ENCODE assay signal across 24 cellular contexts in genomic region chr21:41289431-41289830, GRCh38. TPM values are rescaled to one million over a fixed set of nuclear protein-coding genes. Genes with fewer than 3 reads are reported as not detected.
DNase-seq lines count a peak whose midpoint lies in the region; ATAC-seq and TF ChIP-seq lines count a peak whose summit lies in the region.
"Had no signal": no experiment of that assay in that cellular context is flagged by ENCODE, and none has a peak within 500 bp of the region (broad histone marks: within the 10 kb centered on the region; RNA-seq: fewer than 3 reads in every experiment).

No MANE protein-coding gene starts in this region.

- no peak overlapping the region for H3K9ac ChIP-seq in neuronal stem cell (ENCODE audit: low read depth, low read length, poor library complexity)

- no peak overlapping the region for H3K4me3 ChIP-seq in neuronal stem cell (ENCODE audit: low read length in 2 of 2)
- H3K4me3 ChIP-seq: breast epithelium, gastrocnemius medialis, smooth muscle cell, stomach had no signal

- H3K27me3 ChIP-seq in foreskin keratinocyte, result peaks cover 21% of the 10 kb centered on the region
- H3K27me3 ChIP-seq in neuronal stem cell (ENCODE audit: control insufficient read depth in 3 of 3, insufficient read depth in 3 of 3, low read depth in 1 of 3, low read length in 3 of 3), result no peaks in the 10 kb centered on the region
- H3K27me3 ChIP-seq: breast epithelium had no signal

- no peak overlapping the region for H3K27ac ChIP-seq in foreskin keratinocyte
- H3K27ac ChIP-seq in neuronal stem cell (replicated peaks; ENCODE audit: low read length), result no peak overlapping the region
- H3K27ac ChIP-seq: breast epithelium, gastrocnemius medialis, stomach had no signal

- TF ChIP-seq CTCF in foreskin keratinocyte (conservative IDR thresholded peaks at IDR 0.05), result peak; percentile 16

- ATAC-seq in foreskin keratinocyte, result peak; percentile 28
- ATAC-seq in GM18505 (IDR thresholded peaks at IDR 0.05; ENCODE audit: unreplicated experiment), result no peak
- no peak for ATAC-seq in stimulated activated naive CD8-positive, alpha-beta T cell treated with anti-CD3 and anti-CD28 coated beads, Interleukin-15, amount 100 ng/mL, for 72 hours
- ATAC-seq: gastrocnemius medialis, left cardiac atrium had no signal

- no CpG with 5 or more reads among the region's 13 CpGs for WGBS in neuronal stem cell (ENCODE audit: extremely low coverage in 2 of 2, insufficient read length in 2 of 2, insufficient replicate concordance in 1 of 2), 2 donors

- peaks cover 10% of the 10 kb centered on the region for H3K27me3 Mint-ChIP-seq in stimulated activated naive CD8-positive, alpha-beta T cell treated with anti-CD3 and anti-CD28 coated beads, Interleukin-15, amount 100 ng/mL, for 72 hours

- no peak overlapping the region for H2AK5ac ChIP-seq in neuronal stem cell (ENCODE audit: low read depth, low read length)

- H3K79me1 ChIP-seq in neuronal stem cell (ENCODE audit: low read depth, low read length), result no peaks in the 10 kb centered on the region

- H3K18ac ChIP-seq in neuronal stem cell (ENCODE audit: low read length), result no peak overlapping the region

- H3K27ac Mint-ChIP-seq in stimulated activated naive CD8-positive, alpha-beta T cell treated with anti-CD3 and anti-CD28 coated beads, Interleukin-15, amount 100 ng/mL, for 72 hours, result no peak overlapping the region
- H3K27ac Mint-ChIP-seq: activated CD4-positive, alpha-beta T cell treated with anti-CD3 and anti-CD28 coated beads, Interleukin-2, amount 10 ng/mL, durations not matched to agents 7 days and 5 days; nephron had no signal

- no peak overlapping the region for H3K23ac ChIP-seq in neuronal stem cell (ENCODE audit: low read depth, low read length, poor library complexity)

- DNase-seq in EL (peak; percentile 14), NCI-H2227 treated with DMSO at 0.1 percent for 48 hours (lab: John Stamatoyannopoulos, UW) (peak; percentile 12), foreskin keratinocyte (no peak), neuronal stem cell (ENCODE audit: low spot score) (peak; percentile 12), SKM-1 treated with dmso at 0.1 percent for 144 hours (lab: John Stamatoyannopoulos, UW; ENCODE audit: unreplicated experiment) (no peak)
- no peak for DNase-seq in activated CD4-positive, alpha-beta T cell treated with anti-CD3 and anti-CD28 coated beads for 1 hour
- no peak for DNase-seq in stimulated activated naive CD8-positive, alpha-beta T cell treated with anti-CD3 and anti-CD28 coated beads, Interleukin-15, amount 100 ng/mL, for 72 hours
- DNase-seq: activated CD4-positive, alpha-beta T cell treated with anti-CD3 and anti-CD28 coated beads, Interleukin-2, amount 10 ng/mL, durations not matched to agents 7 days and 5 days; gastrocnemius medialis; GDM1; left cardiac atrium; midbrain; MM.1S; NCI-H1436 treated with DMSO at 0.1 percent for 48 hours; NCI-H774; OCI-M1; SHP77; stimulated activated CD4-positive, alpha-beta T cell treated with anti-CD3 and anti-CD28 coated beads, Interleukin-4, amount 100 ng/mL, for 1 hour; stomach had no signal

- no peak overlapping the region for H4K8ac ChIP-seq in neuronal stem cell (ENCODE audit: low read depth, low read length)

- no peak overlapping the region for H2BK5ac ChIP-seq in neuronal stem cell (ENCODE audit: low read length)

- H3K4me2 ChIP-seq in neuronal stem cell (ENCODE audit: insufficient read depth, low read length, poor library complexity, severe bottlenecking), result no peak overlapping the region
- H3K4me2 ChIP-seq: smooth muscle cell had no signal

- no peaks in the 10 kb centered on the region for H3K36me3 ChIP-seq in neuronal stem cell (replicated peaks in 1 of 2; ENCODE audit: control insufficient read depth in 2 of 2, insufficient read depth in 2 of 2, low read length in 2 of 2)
- H3K36me3 ChIP-seq: breast epithelium, gastrocnemius medialis, stomach had no signal

- no peak overlapping the region for H2BK15ac ChIP-seq in neuronal stem cell (ENCODE audit: low read length)

- no peak overlapping the region for H2AFZ ChIP-seq in neuronal stem cell (ENCODE audit: low read length)

- peaks cover 0 to 7% of the 10 kb centered on the region in 2 donors for H3K9me3 ChIP-seq in neuronal stem cell (replicated peaks in 1 of 2; ENCODE audit: control insufficient read depth in 2 of 2, insufficient read depth in 1 of 2, low read depth in 1 of 2, low read length in 2 of 2)
- H3K9me3 ChIP-seq: breast epithelium, gastrocnemius medialis, stomach had no signal

- H2BK120ac ChIP-seq in neuronal stem cell (ENCODE audit: low read depth, low read length), result no peak overlapping the region

- peaks cover 3% of the 10 kb centered on the region for H3K4me1 ChIP-seq in foreskin keratinocyte
- peaks cover 0 to under 1% of the 10 kb centered on the region in 2 donors for H3K4me1 ChIP-seq in neuronal stem cell (ENCODE audit: control insufficient read depth in 2 of 2, insufficient read depth in 1 of 2, low read depth in 1 of 2, low read length in 2 of 2)
- H3K4me1 ChIP-seq: breast epithelium, gastrocnemius medialis had no signal

- H3K4me1 Mint-ChIP-seq in stimulated activated naive CD8-positive, alpha-beta T cell treated with anti-CD3 and anti-CD28 coated beads, Interleukin-15, amount 100 ng/mL, for 72 hours, result no peaks in the 10 kb centered on the region

- no peak overlapping the region for H3K4ac ChIP-seq in neuronal stem cell (ENCODE audit: low read length)

- H3K14ac ChIP-seq in neuronal stem cell (ENCODE audit: low read length), result no peak overlapping the region

- H2BK12ac ChIP-seq in neuronal stem cell (ENCODE audit: low read length), result no peak overlapping the region

- TF ChIP-seq POLR2A in GM18505 (IDR thresholded peaks at IDR 0.05; ENCODE audit: borderline replicate concordance, extremely low read depth, insufficient read depth, insufficient read length), result no peak

- H4K91ac ChIP-seq in neuronal stem cell (ENCODE audit: low read depth, low read length, poor library complexity), result no peak overlapping the region

- H3K9me3 Mint-ChIP-seq in stimulated activated naive CD8-positive, alpha-beta T cell treated with anti-CD3 and anti-CD28 coated beads, Interleukin-15, amount 100 ng/mL, for 72 hours, result no peaks in the 10 kb centered on the region
- H3K9me3 Mint-ChIP-seq: activated CD4-positive, alpha-beta T cell treated with anti-CD3 and anti-CD28 coated beads, Interleukin-2, amount 10 ng/mL, durations not matched to agents 7 days and 5 days had no signal

- no peak overlapping the region for H3K4me3 Mint-ChIP-seq in stimulated activated naive CD8-positive, alpha-beta T cell treated with anti-CD3 and anti-CD28 coated beads, Interleukin-15, amount 100 ng/mL, for 72 hours
- H3K4me3 Mint-ChIP-seq: activated CD4-positive, alpha-beta T cell treated with anti-CD3 and anti-CD28 coated beads, Interleukin-2, amount 10 ng/mL, durations not matched to agents 7 days and 5 days; CD14-positive monocyte; nephron had no signal

RNA-seq across cellular contexts. Expression of gene FAM3B, which starts 27.2 kb away (rescaled TPM):
- total RNA-seq in foreskin keratinocyte, result not detected in 2 replicates
- not detected in 2 replicates for polyA plus RNA-seq in foreskin keratinocyte
- polyA plus RNA-seq in neuronal stem cell (2013, experiment 1 of 2), result not detected
- polyA plus RNA-seq in neuronal stem cell (2013, experiment 2 of 2), result not detected
- total RNA-seq: activated CD4-positive, alpha-beta T cell treated with anti-CD3 and anti-CD28 coated beads, Interleukin-2, amount 10 ng/mL, durations not matched to agents 7 days and 5 days; gastrocnemius medialis; smooth muscle cell had no signal

Comparison
In these comparisons a context has a peak if more than half of its experiments do, and no peak if none do; other contexts are left out.
1. DNase-seq: peak in EL (single experiment), NCI-H2227 treated with DMSO at 0.1 percent for 48 hours (single experiment) and neuronal stem cell (single experiment); none in foreskin keratinocyte (0 of 2), activated CD4-positive, alpha-beta T cell treated with anti-CD3 and anti-CD28 coated beads for 1 hour (single experiment), SKM-1 treated with dmso at 0.1 percent for 144 hours (single experiment) and stimulated activated naive CD8-positive, alpha-beta T cell treated with anti-CD3 and anti-CD28 coated beads, Interleukin-15, amount 100 ng/mL, for 72 hours (0 of 2).